ENCODE assay signal across 1 cellular context in genomic region chr1:21324368-21325137, GRCh38.
TF ChIP-seq lines count a peak whose summit lies in the region.

No MANE protein-coding gene starts in this region.

TF ChIP-seq in HepG2, 621 proteins besides CTCF, POLR2A, EP300 and RAD21 (continued from another document and continues in another):
- TF ChIP-seq AHDC1 (CRISPR knock-in tag; IDR thresholded peaks at IDR 0.05; ENCODE audit: borderline replicate concordance) (0 out of 2 replicates have a peak, but pooled peaks have one; percentile 20), FOXP4 (CRISPR knock-in tag; IDR thresholded peaks at IDR 0.05) (peak; percentile 38; the same call in 1 of the 2 replicates), CREB1 (IDR thresholded peaks at IDR 0.05) (no peak), CREB1 (CRISPR knock-in tag; IDR thresholded peaks at IDR 0.05) (no peak), TFE3 (CRISPR knock-in tag; IDR thresholded peaks at IDR 0.05) (no peak), ZNF580 (CRISPR knock-in tag; IDR thresholded peaks at IDR 0.05; ENCODE audit: borderline replicate concordance, low read depth) (no peak), CEBPG (CRISPR knock-in tag; IDR thresholded peaks at IDR 0.05) (peak; percentile 54), ZNF766 (CRISPR knock-in tag; IDR thresholded peaks at IDR 0.05; ENCODE audit: borderline replicate concordance) (no peak), BRCA1 (CRISPR knock-in tag; IDR thresholded peaks at IDR 0.05) (no peak), ZNF430 (CRISPR knock-in tag; IDR thresholded peaks at IDR 0.05) (no peak), ZNF547 (CRISPR knock-in tag; IDR thresholded peaks at IDR 0.05) (no peak), TSC22D2 (CRISPR knock-in tag; IDR thresholded peaks at IDR 0.05; ENCODE audit: borderline replicate concordance) (no peak), ZNF646 (CRISPR knock-in tag; IDR thresholded peaks at IDR 0.05) (0 out of 2 replicates have a peak, but pooled peaks have one; percentile 29), SOX5 (CRISPR knock-in tag; IDR thresholded peaks at IDR 0.05; ENCODE audit: borderline replicate concordance) (peak; percentile 5; the same call in 1 of the 2 replicates), ADNP (CRISPR knock-in tag; IDR thresholded peaks at IDR 0.05) (no peak), KLF9 (CRISPR knock-in tag; IDR thresholded peaks at IDR 0.05; ENCODE audit: low read depth) (no peak), HNRNPL (IDR thresholded peaks at IDR 0.05; ENCODE audit: low read depth, low read length) (no peak; the same call in 1 of the 2 replicates), ARNT (IDR thresholded peaks at IDR 0.05) (no peak), FOXK1 (CRISPR knock-in tag; IDR thresholded peaks at IDR 0.05; ENCODE audit: borderline replicate concordance, low read depth) (no peak), ZNF577 (CRISPR knock-in tag; IDR thresholded peaks at IDR 0.05; ENCODE audit: borderline replicate concordance, low read depth) (no peak), ZNF3 (CRISPR knock-in tag; IDR thresholded peaks at IDR 0.05) (no peak), SKIL (CRISPR knock-in tag; IDR thresholded peaks at IDR 0.05; ENCODE audit: borderline replicate concordance) (no peak; the same call in 1 of the 2 replicates), ZFX (CRISPR knock-in tag; IDR thresholded peaks at IDR 0.05; ENCODE audit: low read depth) (0 out of 2 replicates have a peak, but pooled peaks have one; percentile 13), SRSF1 (optimal IDR thresholded peaks at IDR 0.05; ENCODE audit: low read depth, low read length) (no peak), ZNF34 (CRISPR knock-in tag; IDR thresholded peaks at IDR 0.05; ENCODE audit: borderline replicate concordance) (0 out of 2 replicates have a peak, but pooled peaks have one; percentile 18), HOXD1 (CRISPR knock-in tag; IDR thresholded peaks at IDR 0.05) (peak; percentile 82), KLF6 (CRISPR knock-in tag; IDR thresholded peaks at IDR 0.05) (no peak), MATR3 (CRISPR knock-in tag; IDR thresholded peaks at IDR 0.05) (no peak), RFX1 (IDR thresholded peaks at IDR 0.05) (no peak), FOXM1 (CRISPR knock-in tag; IDR thresholded peaks at IDR 0.05) (no peak), CCAR2 (optimal IDR thresholded peaks at IDR 0.05; ENCODE audit: low read depth, low read length) (no peak), ZNF740 (CRISPR knock-in tag; IDR thresholded peaks at IDR 0.05) (no peak), SOX13 (IDR thresholded peaks at IDR 0.05) (no peak), SOX13 (CRISPR knock-in tag; conservative IDR thresholded peaks at IDR 0.05 in 1 of 2, IDR thresholded peaks at IDR 0.05 in 1 of 2) (peak in 1 of 2 experiments; percentile 33; a peak in 1 of 4 replicates), ZFAT (CRISPR knock-in tag; conservative IDR thresholded peaks at IDR 0.05) (no peak), PLSCR1 (CRISPR knock-in tag; IDR thresholded peaks at IDR 0.05; ENCODE audit: borderline replicate concordance) (no peak), YEATS2 (CRISPR knock-in tag; IDR thresholded peaks at IDR 0.05; ENCODE audit: borderline replicate concordance) (no peak), ZNF749 (CRISPR knock-in tag; IDR thresholded peaks at IDR 0.05; ENCODE audit: borderline replicate concordance) (no peak), ZNF770 (CRISPR knock-in tag; IDR thresholded peaks at IDR 0.05) (peak; percentile 90)
